18 cellular contexts compared by ENCODE assay signal in the genomic region with DNA sequence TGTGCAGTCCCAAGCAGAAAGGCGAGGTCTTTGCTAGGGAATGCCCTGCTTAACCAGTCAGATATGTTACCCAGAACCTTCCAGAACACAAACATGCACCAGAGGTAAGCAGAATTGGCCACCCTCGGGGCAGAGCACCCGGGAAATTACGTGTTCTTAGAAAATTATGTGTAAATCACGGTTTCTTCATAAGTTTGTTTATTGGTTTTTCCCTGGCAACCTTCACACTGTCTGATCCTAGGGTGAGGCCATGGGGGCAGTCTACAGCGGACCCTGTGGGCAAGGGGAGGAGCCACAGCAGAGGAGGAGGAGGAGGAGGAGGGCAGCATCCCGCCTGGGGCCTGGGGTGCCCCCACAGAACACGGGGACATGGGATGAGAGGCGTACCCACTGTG. TPM values are rescaled to one million over a fixed set of nuclear protein-coding genes. Genes with fewer than 3 reads are reported as not detected.
DNase-seq lines count a peak whose midpoint lies in the region; ATAC-seq and TF ChIP-seq lines count a peak whose summit lies in the region.
"Had no signal": no experiment of that assay in that cellular context is flagged by ENCODE, and none has a peak within 500 bp of the region (broad histone marks: within the 10 kb centered on the region; RNA-seq: fewer than 3 reads in every experiment).

No MANE protein-coding gene starts in this region.

- H3K27me3 ChIP-seq in A673 (replicated peaks; ENCODE audit: insufficient read depth, low read depth, low read length, poor library complexity) (no peaks in the 10 kb centered on the region), psoas muscle (ENCODE audit: insufficient read depth in 3 of 3, low read length in 2 of 3) (no peaks in the 10 kb centered on the region), neural progenitor cell (no peaks in the 10 kb centered on the region)
- H3K27me3 ChIP-seq: Peyer's patch, testis had no signal

- no TSS peak for BruUV-seq in A673 (replicated peaks; lab: Mats Ljungman, UMichigan)

- no peak overlapping the region for H3K27ac Mint-ChIP-seq in T-helper 17 cell
- no peak overlapping the region for H3K27ac Mint-ChIP-seq in neural progenitor cell
- H3K27ac Mint-ChIP-seq: activated CD4-positive, alpha-beta memory T cell treated with anti-CD3 and anti-CD28 coated beads for 36 hours; activated naive CD8-positive, alpha-beta T cell treated with anti-CD3 and anti-CD28 coated beads for 36 hours; CD8-positive, alpha-beta memory T cell had no signal

- H3K79me2 ChIP-seq in neural progenitor cell (ENCODE audit: low read depth), result peaks cover 79% of the 10 kb centered on the region

- H3K9me3 ChIP-seq in A673 (ENCODE audit: low read depth, low read length, poor library complexity, severe bottlenecking), result no peaks in the 10 kb centered on the region
- H3K9me3 ChIP-seq in T-helper 17 cell (ENCODE audit: control insufficient read depth, low read length, poor library complexity, severe bottlenecking), result no peaks in the 10 kb centered on the region
- H3K9me3 ChIP-seq in psoas muscle, result no peaks in the 10 kb centered on the region
- H3K9me3 ChIP-seq in mucosa of descending colon, result no peaks in the 10 kb centered on the region
- H3K9me3 ChIP-seq in neural progenitor cell (ENCODE audit: low read depth), result no peaks in the 10 kb centered on the region
- H3K9me3 ChIP-seq: Peyer's patch, testis had no signal

- 70 to 81% (median 70%) methylated on average over 9 of the region's 9 CpGs for WGBS in psoas muscle, 3 donors

- H3F3A ChIP-seq in neural progenitor cell (ENCODE audit: low read depth), result peaks cover 6% of the 10 kb centered on the region

- ATAC-seq in T-helper 17 cell, result no peak
- no peak for ATAC-seq in psoas muscle
- ATAC-seq in activated CD4-positive, CD25-positive, alpha-beta regulatory T cell treated with anti-CD3 and anti-CD28 coated beads, Interleukin-2, amount 50 U/mL, for 24 hours, result no peak
- no peak for ATAC-seq in mucosa of descending colon

- H3K27me3 Mint-ChIP-seq in T-helper 17 cell (no peaks in the 10 kb centered on the region), neural progenitor cell (ENCODE audit: insufficient read depth, low read depth) (peaks cover 2% of the 10 kb centered on the region)
- H3K27me3 Mint-ChIP-seq: activated CD4-positive, alpha-beta memory T cell treated with anti-CD3 and anti-CD28 coated beads for 36 hours; activated naive CD8-positive, alpha-beta T cell treated with anti-CD3 and anti-CD28 coated beads for 36 hours; CD8-positive, alpha-beta memory T cell had no signal

- H4K20me1 ChIP-seq in neural progenitor cell (ENCODE audit: low read depth), result peaks cover 100% of the 10 kb centered on the region

- intact Hi-C loops in A673 (cut with micrococcal nuclease; ENCODE audit: unreplicated experiment), result no loop called here
- intact Hi-C loops in psoas muscle (cut with DNase I), result no loop called here
- intact Hi-C loops in mucosa of descending colon (cut with DNase I, micrococcal nuclease), result no loop called here

- DNase-seq in A673 (ENCODE audit: low spot score) (no peak), T-helper 17 cell (no peak), fibroblast of gingiva (ENCODE audit: low read depth) (peak; percentile 40), psoas muscle (no peak), mucosa of descending colon (no peak), AG08396 (ENCODE audit: low spot score) (no peak), neural progenitor cell (ENCODE audit: low spot score) (no peak)
- DNase-seq: activated CD4-positive, alpha-beta memory T cell treated with anti-CD3 and anti-CD28 coated beads for 36 hours; activated naive CD8-positive, alpha-beta T cell treated with anti-CD3 and anti-CD28 coated beads for 36 hours; CD8-positive, alpha-beta memory T cell; effector CD4-positive, alpha-beta T cell; left cardiac atrium; NCI-H1436 treated with DMSO at 0.1 percent for 48 hours; NCI-H2171 treated with DMSO at 0.1 percent for 48 hours; Peyer's patch; stimulated activated CD4-positive, alpha-beta T cell treated with anti-CD3 and anti-CD28 coated beads, Interleukin-4, amount 100 ng/mL, for 1 hour; testis had no signal

- H2AFZ ChIP-seq in neural progenitor cell (replicated peaks), result no peak overlapping the region

- no peak overlapping the region for H3K9ac ChIP-seq in neural progenitor cell

- no peak overlapping the region for H3K4me3 ChIP-seq in A673 (ENCODE audit: low read depth, low read length, poor library complexity, severe bottlenecking)
- H3K4me3 ChIP-seq in psoas muscle, result no peak overlapping the region
- no peak overlapping the region for H3K4me3 ChIP-seq in mucosa of descending colon
- H3K4me3 ChIP-seq in neural progenitor cell, result no peak overlapping the region
- H3K4me3 ChIP-seq: Peyer's patch, testis had no signal

- no peaks in the 10 kb centered on the region for H3K36me3 ChIP-seq in A673 (ENCODE audit: insufficient read depth, low read length, poor library complexity, severe bottlenecking)
- H3K36me3 ChIP-seq in psoas muscle (ENCODE audit: insufficient read depth in 1 of 2, low read depth in 1 of 2), result no peaks in the 10 kb centered on the region
- no peaks in the 10 kb centered on the region for H3K36me3 ChIP-seq in mucosa of descending colon (ENCODE audit: low read depth)
- no peaks in the 10 kb centered on the region for H3K36me3 ChIP-seq in neural progenitor cell
- H3K36me3 ChIP-seq: Peyer's patch had no signal

- CTCF ChIA-PET in A673 (lab: Charles Lee), result no interaction called here

- POLR2A ChIA-PET in A673 (lab: Charles Lee; ENCODE audit: low non-redundant PET), result no interaction called here

- peaks cover 31% of the 10 kb centered on the region for H3K4me1 ChIP-seq in A673 (ENCODE audit: insufficient read depth, low read length, poor library complexity, severe bottlenecking)
- peaks cover 91% of the 10 kb centered on the region for H3K4me1 ChIP-seq in psoas muscle
- H3K4me1 ChIP-seq in mucosa of descending colon (ENCODE audit: low read depth), result peaks cover 59% of the 10 kb centered on the region
- peaks cover 17% of the 10 kb centered on the region for H3K4me1 ChIP-seq in neural progenitor cell

- no peaks in the 10 kb centered on the region for H3K9me3 Mint-ChIP-seq in neural progenitor cell
- H3K9me3 Mint-ChIP-seq: activated CD4-positive, alpha-beta memory T cell treated with anti-CD3 and anti-CD28 coated beads for 36 hours; activated naive CD8-positive, alpha-beta T cell treated with anti-CD3 and anti-CD28 coated beads for 36 hours; CD8-positive, alpha-beta memory T cell had no signal

- TF ChIP-seq CTCF in A673 (conservative IDR thresholded peaks at IDR 0.05; ENCODE audit: low read depth, low read length) (no peak), psoas muscle (IDR thresholded peaks at IDR 0.05) (no peak), mucosa of descending colon (IDR thresholded peaks at IDR 0.05) (no peak), neural progenitor cell (IDR thresholded peaks at IDR 0.05) (no peak)

- H3K4me1 Mint-ChIP-seq in T-helper 17 cell (peaks cover 4% of the 10 kb centered on the region), neural progenitor cell (peaks cover 8% of the 10 kb centered on the region)
- H3K4me1 Mint-ChIP-seq: activated naive CD8-positive, alpha-beta T cell treated with anti-CD3 and anti-CD28 coated beads for 36 hours had no signal

- no peak overlapping the region for H3K4me2 ChIP-seq in neural progenitor cell

- H3K36me3 Mint-ChIP-seq in T-helper 17 cell (ENCODE audit: low read depth) (no peaks in the 10 kb centered on the region), neural progenitor cell (no peaks in the 10 kb centered on the region)
- H3K36me3 Mint-ChIP-seq: activated CD4-positive, alpha-beta memory T cell treated with anti-CD3 and anti-CD28 coated beads for 36 hours; activated naive CD8-positive, alpha-beta T cell treated with anti-CD3 and anti-CD28 coated beads for 36 hours; CD8-positive, alpha-beta memory T cell had no signal

- H3K4me3 Mint-ChIP-seq in T-helper 17 cell (peak overlapping the region; percentile 31), neural progenitor cell (no peak overlapping the region)
- H3K4me3 Mint-ChIP-seq: activated CD4-positive, alpha-beta memory T cell treated with anti-CD3 and anti-CD28 coated beads for 36 hours; activated naive CD8-positive, alpha-beta T cell treated with anti-CD3 and anti-CD28 coated beads for 36 hours; CD8-positive, alpha-beta memory T cell had no signal

- H3K27ac ChIP-seq in A673 (ENCODE audit: low read depth, low read length, poor library complexity, severe bottlenecking) (peak overlapping the region; percentile 49), psoas muscle (peak overlapping the region; percentile 91), neural progenitor cell (no peak overlapping the region)
- H3K27ac ChIP-seq: testis had no signal

RNA-seq across cellular contexts. Expression of a gene that starts 31.4 kb away (rescaled TPM):
- total RNA-seq in A673 (2021) (50.7 and 54.1 TPM in 2 replicates), T-helper 17 cell (10 to 100 TPM in 1 of 2 donors, 1 to 10 TPM in 1; 7.5 to 10.6 TPM), psoas muscle (100 to 1,000 TPM in 3 of 4 donors, 10 to 100 TPM in 1; 84.3 to 192 (median 147) TPM), mucosa of descending colon (100 to 1,000 TPM in 1 of 3 donors, 10 to 100 TPM in 2; 75.2 to 101 (median 85.3) TPM), neural progenitor cell (ENCODE audit: low replicate concordance) (11.6 and 25.5 TPM in 2 replicates)
- 100 to 1,000 TPM in 1 of 3 donors, 10 to 100 TPM in 2; 37.7 to 156 (median 76.4) TPM for polyA plus RNA-seq in psoas muscle
